8 cellular contexts compared by ENCODE assay signal in the genomic region with DNA sequence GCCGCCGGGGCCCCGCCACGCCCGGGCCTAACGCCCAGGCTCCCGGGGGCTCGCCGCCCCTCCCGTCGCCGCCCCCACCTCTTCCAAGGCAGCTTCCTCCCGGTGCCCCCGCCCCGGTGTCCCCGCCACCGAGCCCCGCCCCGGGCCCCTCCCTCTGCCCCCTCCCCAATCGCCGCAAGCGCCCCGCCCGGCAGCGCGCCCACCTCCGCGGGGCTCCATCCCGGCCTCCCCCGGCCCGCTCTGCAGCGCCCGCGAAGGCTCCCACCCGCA. TPM values are rescaled to one million over a fixed set of nuclear protein-coding genes. Genes with fewer than 3 reads are reported as not detected.
DNase-seq lines count a peak whose midpoint lies in the region; ATAC-seq, FAIRE-seq and TF ChIP-seq lines count a peak whose summit lies in the region.

No MANE protein-coding gene starts in this region.

- POLR2A ChIA-PET in A549 (lab: Yijun Ruan, JAX): no interaction called here

- H3K4me1 Mint-ChIP-seq in activated T-helper 1 cell treated with anti-CD3 and anti-CD28 coated beads, Interleukin-12 subunit alpha, Interleukin-12 subunit beta, Interleukin-2, Interleukin-4 antibody, amounts not matched to agents 30 ng/mL and 10 ng/mL and 1 ng/mL, durations not matched to agents 14 hours and 24 hours and 36 hours (ENCODE audit: low read depth): peaks cover 8% of the 10 kb centered on the region

- peak overlapping the region; percentile 95 for H3K4me2 ChIP-seq in A549

- no peak for DNase-seq in A549 (ENCODE audit: low read depth in 1 of 2, low spot score in 1 of 2)
- DNase-seq in activated T-helper 1 cell treated with anti-CD3 and anti-CD28 coated beads, Interleukin-12 subunit alpha, Interleukin-12 subunit beta, Interleukin-2, Interleukin-4 antibody, amounts not matched to agents 30 ng/mL and 10 ng/mL and 1 ng/mL, durations not matched to agents 14 hours and 24 hours and 36 hours (ENCODE audit: low spot score): no peak
- no peak for DNase-seq in iPS DF 6.9 (ENCODE audit: low read depth, low spot score)
- DNase-seq in stimulated activated CD4-positive, alpha-beta T cell treated with anti-CD3 and anti-CD28 coated beads, Interleukin-4, amount 100 ng/mL, for 1 hour: peak; percentile 69
- DNase-seq in NCI-H1048 (lab: John Stamatoyannopoulos, UW): no peak

- CTCF ChIA-PET in A549 (lab: Yijun Ruan, JAX): interaction anchor here (0.6 to 1.0 kb wide), 3 partner anchors 130 to 154 kb away, joined by 3 read pairs; no protein-coding TSS in a partner anchor

- no peak for TF ChIP-seq EP300 in A549 (IDR thresholded peaks at IDR 0.05)

- no peaks in the 10 kb centered on the region for H3K27me3 ChIP-seq in iPS DF 6.9 (ENCODE audit: control insufficient read depth, insufficient read depth, low read length)

- H3K27me3 Mint-ChIP-seq in activated T-helper 1 cell treated with anti-CD3 and anti-CD28 coated beads, Interleukin-12 subunit alpha, Interleukin-12 subunit beta, Interleukin-2, Interleukin-4 antibody, amounts not matched to agents 30 ng/mL and 10 ng/mL and 1 ng/mL, durations not matched to agents 14 hours and 24 hours and 36 hours (ENCODE audit: insufficient read depth): peaks cover 6% of the 10 kb centered on the region

- TF ChIP-seq CTCF in A549 (IDR thresholded peaks at IDR 0.05): no peak

- H3K36me3 Mint-ChIP-seq in activated T-helper 1 cell treated with anti-CD3 and anti-CD28 coated beads, Interleukin-12 subunit alpha, Interleukin-12 subunit beta, Interleukin-2, Interleukin-4 antibody, amounts not matched to agents 30 ng/mL and 10 ng/mL and 1 ng/mL, durations not matched to agents 14 hours and 24 hours and 36 hours (ENCODE audit: low read depth): no peaks in the 10 kb centered on the region

- no peaks in the 10 kb centered on the region for H3K36me3 ChIP-seq in iPS DF 6.9 (ENCODE audit: control insufficient read depth, insufficient read depth, low read length)

- peak overlapping the region; percentile 68 for H3K27ac Mint-ChIP-seq in activated T-helper 1 cell treated with anti-CD3 and anti-CD28 coated beads, Interleukin-12 subunit alpha, Interleukin-12 subunit beta, Interleukin-2, Interleukin-4 antibody, amounts not matched to agents 30 ng/mL and 10 ng/mL and 1 ng/mL, durations not matched to agents 14 hours and 24 hours and 36 hours

- ATAC-seq in A549 (peak; percentile 57), GM18868 (IDR thresholded peaks at IDR 0.05; ENCODE audit: unreplicated experiment) (peak; percentile 30), HG03196 (IDR thresholded peaks at IDR 0.05; ENCODE audit: unreplicated experiment) (peak; percentile 15), HG03565 (IDR thresholded peaks at IDR 0.05; ENCODE audit: unreplicated experiment) (no peak)

- TF ChIP-seq RAD21 in A549 (conservative IDR thresholded peaks at IDR 0.05 in 1 of 2, IDR thresholded peaks at IDR 0.05 in 1 of 2): no peak

- H3K27ac ChIP-seq in A549 (peak overlapping the region; percentile 97 to 99), iPS DF 6.9 (ENCODE audit: low read length) (no peak overlapping the region)

- H3K4me3 ChIP-seq in A549: peak overlapping the region; percentile 76
- H3K4me3 ChIP-seq in iPS DF 6.9 (ENCODE audit: low read length): peak overlapping the region; percentile 62

- H3K9me3 ChIP-seq in A549 (no peaks in the 10 kb centered on the region), iPS DF 6.9 (ENCODE audit: control insufficient read depth, insufficient read depth, low read length) (no peaks in the 10 kb centered on the region)

- no peak for FAIRE-seq in A549 (lab: Jason Lieb, UNC)

- no CpG with 5 or more reads among the region's 35 CpGs for WGBS in A549 (ENCODE audit: missing lambda C conversion rate)
- WGBS in iPS DF 6.9 (ENCODE audit: insufficient coverage, insufficient read length): no CpG with 5 or more reads among the region's 35 CpGs

- peak overlapping the region; percentile 83 for H3K4me3 Mint-ChIP-seq in activated T-helper 1 cell treated with anti-CD3 and anti-CD28 coated beads, Interleukin-12 subunit alpha, Interleukin-12 subunit beta, Interleukin-2, Interleukin-4 antibody, amounts not matched to agents 30 ng/mL and 10 ng/mL and 1 ng/mL, durations not matched to agents 14 hours and 24 hours and 36 hours

- no peaks in the 10 kb centered on the region for H3K9me3 Mint-ChIP-seq in activated T-helper 1 cell treated with anti-CD3 and anti-CD28 coated beads, Interleukin-12 subunit alpha, Interleukin-12 subunit beta, Interleukin-2, Interleukin-4 antibody, amounts not matched to agents 30 ng/mL and 10 ng/mL and 1 ng/mL, durations not matched to agents 14 hours and 24 hours and 36 hours

- H3K4me1 ChIP-seq in A549 (peaks cover 13% of the 10 kb centered on the region), iPS DF 6.9 (ENCODE audit: control insufficient read depth, insufficient read depth, low read length) (peaks cover 6% of the 10 kb centered on the region)

- intact Hi-C loops in activated T-helper 1 cell treated with anti-CD3 and anti-CD28 coated beads, Interleukin-12 subunit alpha, Interleukin-12 subunit beta, Interleukin-2, Interleukin-4 antibody, amounts not matched to agents 30 ng/mL and 10 ng/mL and 1 ng/mL, durations not matched to agents 14 hours and 24 hours and 36 hours (cut with micrococcal nuclease): loop anchor here (1.0 to 2.0 kb wide), 12 partner anchors 33 to 922 kb away; partner anchors contain the start of genes ATG4B, CAPN10, D2HGDH and DTYMK

- no peak; the same call in 1 of the 2 replicates for TF ChIP-seq POLR2A in A549 (IDR thresholded peaks at IDR 0.05; ENCODE audit: low read length)

TF ChIP-seq in A549, 52 proteins besides CTCF, POLR2A, EP300 and RAD21:
- TF ChIP-seq PHF8 (IDR thresholded peaks at IDR 0.05; ENCODE audit: borderline replicate concordance, low read depth) (peak; percentile 14; the same call in 1 of the 2 replicates), FOSB (CRISPR knock-in tag; IDR thresholded peaks at IDR 0.05) (no peak)

RNA-seq across cellular contexts. Expression of gene STK25, which starts 0.2 kb away (rescaled TPM):
- polyA plus RNA-seq in A549 (2011; rRNA removed): 138 and 185 TPM in 2 replicates
- 237 and 255 TPM in 2 replicates for polyA plus RNA-seq in A549 (2012; cell fraction: cytosol; rRNA removed)
- 538 and 609 TPM in 2 replicates for polyA plus RNA-seq in A549 (2012; cell fraction: nucleus; rRNA removed)
- 91.5 to 108 TPM (median 101 TPM) in 3 replicates for polyA plus RNA-seq in A549 (2017; fragmentation: RNase III; extraction: RNeasy Plus Mini Kit Qiagen cat#74134 plus additional on column Dnase treatment)
- polyA minus RNA-seq in A549 (2011; rRNA and poly(A)+ RNA removed): 189 and 205 TPM in 2 replicates
- 125 and 133 TPM in 2 replicates for total RNA-seq in activated T-helper 1 cell treated with anti-CD3 and anti-CD28 coated beads, Interleukin-12 subunit alpha, Interleukin-12 subunit beta, Interleukin-2, Interleukin-4 antibody, amounts not matched to agents 30 ng/mL and 10 ng/mL and 1 ng/mL, durations not matched to agents 14 hours and 24 hours and 36 hours

RNA-seq across cellular contexts. Expression of gene BOK, which starts 50.4 kb away (rescaled TPM):
- polyA plus RNA-seq in A549 (2011; rRNA removed) (5.0 and 5.5 TPM in 2 replicates), A549 (2017; fragmentation: RNase III; extraction: RNeasy Plus Mini Kit Qiagen cat#74134 plus additional on column Dnase treatment) (12.0 to 13.0 TPM (median 12.6 TPM) in 3 replicates)
- polyA plus RNA-seq in A549 (2012; cell fraction: cytosol; rRNA removed): 16.8 and 24.6 TPM in 2 replicates
- polyA plus RNA-seq in A549 (2012; cell fraction: nucleus; rRNA removed): 20.1 and 27.2 TPM in 2 replicates
- polyA minus RNA-seq in A549 (2011; rRNA and poly(A)+ RNA removed): 6.4 and 7.2 TPM in 2 replicates
- total RNA-seq in activated T-helper 1 cell treated with anti-CD3 and anti-CD28 coated beads, Interleukin-12 subunit alpha, Interleukin-12 subunit beta, Interleukin-2, Interleukin-4 antibody, amounts not matched to agents 30 ng/mL and 10 ng/mL and 1 ng/mL, durations not matched to agents 14 hours and 24 hours and 36 hours: 0.07 TPM in 1 of 2 replicates, not detected in the other
